Comparison of ENCODE assay signal across 8 cellular contexts in the genomic region with DNA sequence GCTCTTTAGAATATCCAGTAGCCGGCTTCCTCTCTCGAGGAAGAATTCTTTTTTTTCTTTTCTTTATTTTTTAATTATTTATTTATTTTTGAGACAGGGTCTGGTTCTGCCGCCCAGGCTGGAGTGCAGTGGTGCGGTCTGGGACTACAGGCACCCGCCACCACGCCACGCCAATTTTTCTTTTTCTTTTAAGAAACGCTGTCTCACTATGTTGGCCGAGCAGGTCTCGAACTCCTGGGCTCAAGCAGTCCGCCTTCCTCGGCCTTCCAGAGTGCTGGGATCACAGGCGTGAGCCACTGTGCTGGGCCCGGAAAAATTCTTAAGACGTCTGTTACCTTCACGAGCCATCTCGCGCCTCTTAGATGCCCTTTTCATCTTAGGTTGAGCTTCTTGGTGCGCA. TPM values are rescaled to one million over a fixed set of nuclear protein-coding genes. Genes with fewer than 3 reads are reported as not detected.
A peak's percentile ranks its signal among the peaks of the same experiment; 100 is the strongest.
DNase-seq lines count a peak whose midpoint lies in the region; ATAC-seq and TF ChIP-seq lines count a peak whose summit lies in the region.

No MANE protein-coding gene starts in this region.

- H3K27ac ChIP-seq in mesenchymal stem cell (ENCODE audit: low read length, poor library complexity, severe bottlenecking): no peak overlapping the region

- no peaks in the 10 kb centered on the region for H3K27me3 Mint-ChIP-seq in activated naive CD4-positive, alpha-beta T cell treated with anti-CD3 and anti-CD28 coated beads, Interleukin-2, amount 50 U/mL, for 24 hours
- H3K27me3 Mint-ChIP-seq in brain (peaks cover 7% of the 10 kb centered on the region), type B pancreatic cell (no peaks in the 10 kb centered on the region)

- peak overlapping the region; percentile 86 for H3K27ac Mint-ChIP-seq in activated naive CD4-positive, alpha-beta T cell treated with anti-CD3 and anti-CD28 coated beads, Interleukin-2, amount 50 U/mL, for 24 hours
- H3K27ac Mint-ChIP-seq in brain (peak overlapping the region; percentile 93 to 98 (median 96)), type B pancreatic cell (peak overlapping the region; percentile 85)

- H3K4me2 ChIP-seq in mesenchymal stem cell (ENCODE audit: low read length, poor library complexity, severe bottlenecking): peak overlapping the region; percentile 88

- no peak overlapping the region for H2AK5ac ChIP-seq in mesenchymal stem cell (ENCODE audit: low read length, severe bottlenecking)

- peak overlapping the region; percentile 95 for H3K9ac ChIP-seq in mesenchymal stem cell (ENCODE audit: low read length)

- H2AFZ ChIP-seq in mesenchymal stem cell (ENCODE audit: low read depth, low read length): peak overlapping the region; percentile 89

- no peak for TF ChIP-seq CTCF in brain (conservative IDR thresholded peaks at IDR 0.05)
- no peak for TF ChIP-seq CTCF in type B pancreatic cell (conservative IDR thresholded peaks at IDR 0.05)

- no peak overlapping the region for H3K23ac ChIP-seq in mesenchymal stem cell (ENCODE audit: low read length in 2 of 2)

- no peak overlapping the region for H2BK5ac ChIP-seq in mesenchymal stem cell (ENCODE audit: low read depth, low read length, poor library complexity, severe bottlenecking)

- H3K4ac ChIP-seq in mesenchymal stem cell (ENCODE audit: low read depth in 1 of 2, low read length in 2 of 2): no peak overlapping the region

- peak overlapping the region in 1 of 2 experiments; percentile 86 for H2BK12ac ChIP-seq in mesenchymal stem cell (ENCODE audit: low read length in 2 of 2)

- peaks cover 5% of the 10 kb centered on the region for H3K4me1 ChIP-seq in mesenchymal stem cell (ENCODE audit: control insufficient read depth, insufficient read depth, low read depth, low read length)

- H3K9me3 Mint-ChIP-seq in activated naive CD4-positive, alpha-beta T cell treated with anti-CD3 and anti-CD28 coated beads, Interleukin-2, amount 50 U/mL, for 24 hours: no peaks in the 10 kb centered on the region
- H3K9me3 Mint-ChIP-seq in brain (no peaks in the 10 kb centered on the region), type B pancreatic cell (no peaks in the 10 kb centered on the region)

- H3K14ac ChIP-seq in mesenchymal stem cell (ENCODE audit: low read length in 2 of 2): no peak overlapping the region

- H2BK15ac ChIP-seq in mesenchymal stem cell (ENCODE audit: low read depth, poor library complexity, severe bottlenecking): peak overlapping the region; percentile 44

- H3K36me3 ChIP-seq in mesenchymal stem cell (ENCODE audit: control insufficient read depth in 1 of 2, insufficient read depth in 2 of 2, low read depth in 1 of 2, low read length in 2 of 2): no peaks in the 10 kb centered on the region

- H4K91ac ChIP-seq in mesenchymal stem cell (ENCODE audit: low read length): no peak overlapping the region

- ATAC-seq in HG03045 (IDR thresholded peaks at IDR 0.05; ENCODE audit: unreplicated experiment) (no peak), HG03457 (IDR thresholded peaks at IDR 0.05; ENCODE audit: unreplicated experiment) (no peak)

- no peaks in the 10 kb centered on the region for H3K9me3 ChIP-seq in mesenchymal stem cell (ENCODE audit: control insufficient read depth, low read length)

- H3K27me3 ChIP-seq in mesenchymal stem cell (ENCODE audit: control insufficient read depth in 1 of 2, insufficient read depth in 1 of 2, low read length in 2 of 2): peaks cover 0 to 5% of the 10 kb centered on the region in 2 experiments

- H3K4me3 ChIP-seq in mesenchymal stem cell (ENCODE audit: insufficient read depth in 1 of 2, low read depth in 1 of 2, low read length in 2 of 2): peak overlapping the region; percentile 86 to 91

- H4K8ac ChIP-seq in mesenchymal stem cell (ENCODE audit: low read length): no peak overlapping the region

- peak overlapping the region; percentile 84 for H3K4me3 Mint-ChIP-seq in activated naive CD4-positive, alpha-beta T cell treated with anti-CD3 and anti-CD28 coated beads, Interleukin-2, amount 50 U/mL, for 24 hours
- peak overlapping the region; percentile 87 to 91 (median 89) for H3K4me3 Mint-ChIP-seq in brain
- H3K4me3 Mint-ChIP-seq in type B pancreatic cell: peak overlapping the region; percentile 89

- H3K79me1 ChIP-seq in mesenchymal stem cell (replicated peaks; ENCODE audit: low read length, poor library complexity, severe bottlenecking): no peaks in the 10 kb centered on the region

- H3K36me3 Mint-ChIP-seq in activated naive CD4-positive, alpha-beta T cell treated with anti-CD3 and anti-CD28 coated beads, Interleukin-2, amount 50 U/mL, for 24 hours: no peaks in the 10 kb centered on the region
- H3K36me3 Mint-ChIP-seq in brain (no peaks in the 10 kb centered on the region), type B pancreatic cell (no peaks in the 10 kb centered on the region)

- peaks cover 31% of the 10 kb centered on the region for H3K4me1 Mint-ChIP-seq in activated naive CD4-positive, alpha-beta T cell treated with anti-CD3 and anti-CD28 coated beads, Interleukin-2, amount 50 U/mL, for 24 hours
- H3K4me1 Mint-ChIP-seq in brain: peaks cover 42% of the 10 kb centered on the region
- H3K4me1 Mint-ChIP-seq in type B pancreatic cell (ENCODE audit: unreplicated experiment): peaks cover 30% of the 10 kb centered on the region

- WGBS in mesenchymal stem cell: 94% methylated on average over 16 of the region's 19 CpGs

- no peak for DNase-seq in activated naive CD4-positive, alpha-beta T cell treated with Interleukin-2 at 50 U/mL for 16 hours
- DNase-seq in mesenchymal stem cell (no peak), type B pancreatic cell (ENCODE audit: extremely low spot score, unreplicated experiment) (no peak), occipital lobe (lab: John Stamatoyannopoulos, UW) (no peak)

- no peak overlapping the region for H2BK120ac ChIP-seq in mesenchymal stem cell (ENCODE audit: low read depth, low read length)

- H3K18ac ChIP-seq in mesenchymal stem cell (ENCODE audit: low read depth in 1 of 2, low read length in 2 of 2): peak overlapping the region in 1 of 2 experiments; percentile 29

RNA-seq across cellular contexts. Expression of a gene that starts 0.9 kb away (rescaled TPM):
- 19.1 TPM for polyA plus RNA-seq in brain (ENCODE audit: insufficient read depth, low read depth, low replicate concordance)
- 35.4 TPM for polyA plus RNA-seq in mesenchymal stem cell (2013, experiment 1 of 2)
- 35.0 TPM for polyA plus RNA-seq in mesenchymal stem cell (2013, experiment 2 of 2)
- 34.8 and 41.3 TPM in 2 replicates for total RNA-seq in type B pancreatic cell (ENCODE audit: low replicate concordance)
- total RNA-seq in occipital lobe: 42.9 TPM
